Comparison of ENCODE assay signal across 9 cellular contexts in the genomic region with DNA sequence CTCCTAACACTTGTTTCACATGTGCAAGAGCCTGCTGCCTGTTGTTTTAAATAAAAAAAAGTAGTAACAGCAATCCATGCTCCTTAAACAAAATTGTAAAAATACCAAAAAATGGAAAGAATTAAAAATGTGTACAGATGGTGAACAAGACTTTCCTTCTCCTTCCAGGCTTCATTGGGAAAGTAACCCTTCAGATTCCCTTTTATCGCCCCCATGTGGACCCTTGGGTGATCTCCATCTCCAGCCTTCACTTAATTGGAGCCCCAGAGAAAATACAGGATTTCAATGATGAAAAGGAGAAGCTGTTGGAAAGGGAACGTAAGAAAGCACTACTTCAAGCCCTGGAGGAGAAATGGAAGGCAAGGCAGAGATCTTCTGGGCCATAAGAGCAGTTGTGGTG. TPM values are rescaled to one million over a fixed set of nuclear protein-coding genes. Genes with fewer than 3 reads are reported as not detected.
DNase-seq lines count a peak whose midpoint lies in the region; ATAC-seq, FAIRE-seq and TF ChIP-seq lines count a peak whose summit lies in the region.
"Had no signal": no experiment of that assay in that cellular context is flagged by ENCODE, and none has a peak within 500 bp of the region (broad histone marks: within the 10 kb centered on the region; RNA-seq: fewer than 3 reads in every experiment).

No MANE protein-coding gene starts in this region.

- no peaks in the 10 kb centered on the region for H3K79me2 ChIP-seq in OCI-LY7 (ENCODE audit: insufficient read depth, low read depth, low read length)

- H3K36me3 Mint-ChIP-seq in type B pancreatic cell, result peaks cover 25% of the 10 kb centered on the region

- no peak overlapping the region for H3K27ac Mint-ChIP-seq in type B pancreatic cell

- no peak for TF ChIP-seq POLR2A in esophagus muscularis mucosa (IDR thresholded peaks at IDR 0.05; ENCODE audit: low read depth)

- no peak for TF ChIP-seq EP300 in esophagus muscularis mucosa (IDR thresholded peaks at IDR 0.05)

- intact Hi-C loops in heart right ventricle (cut with DNase I) (no loop called here), left ventricle myocardium superior (cut with micrococcal nuclease) (no loop called here), OCI-LY7 (cut with micrococcal nuclease; ENCODE audit: unreplicated experiment) (no loop called here), esophagus muscularis mucosa (cut with DNase I) (no loop called here)

- H3K4me3 ChIP-seq in heart right ventricle, result no peak overlapping the region
- H3K4me3 ChIP-seq in OCI-LY7 (ENCODE audit: low read depth, low read length, poor library complexity, severe bottlenecking), result no peak overlapping the region
- H3K4me3 ChIP-seq in epithelial cell of proximal tubule (ENCODE audit: low read depth, low read length), result no peak overlapping the region
- H3K4me3 ChIP-seq in esophagus muscularis mucosa, result no peak overlapping the region

- CTCF ChIA-PET in OCI-LY7 (lab: Charles Lee; ENCODE audit: unreplicated experiment), result no interaction called here

- TF ChIP-seq CTCF in heart right ventricle (IDR thresholded peaks at IDR 0.05) (peak in 7 of 9 donors; percentile 22 to 50 (median 37)), OCI-LY7 (conservative IDR thresholded peaks at IDR 0.05; ENCODE audit: low read length) (peak; percentile 82), epithelial cell of proximal tubule (conservative IDR thresholded peaks at IDR 0.05; ENCODE audit: low read depth, low read length) (peak; percentile 57), type B pancreatic cell (conservative IDR thresholded peaks at IDR 0.05) (peak; percentile 60), esophagus muscularis mucosa (IDR thresholded peaks at IDR 0.05) (peak in 1 of 3 experiments; percentile 30)

- H3K36me3 ChIP-seq in heart right ventricle (peaks cover 0 to 98% (median 35%) of the 10 kb centered on the region in 9 donors), OCI-LY7 (ENCODE audit: insufficient read depth, low read length) (peaks cover 38% of the 10 kb centered on the region), esophagus muscularis mucosa (peaks cover 38 to 91% (median 69%) of the 10 kb centered on the region in 4 donors)

- no TSS peak for BruUV-seq in OCI-LY7 (replicated peaks; lab: Mats Ljungman, UMichigan)

- FAIRE-seq in HTR-8/SVneo (lab: Jason Lieb, UNC), result no peak

- H3K9me3 Mint-ChIP-seq in type B pancreatic cell, result no peaks in the 10 kb centered on the region

- WGBS in heart right ventricle, 2 donors, result 72 to 74% methylated on average over 2 of the region's 2 CpGs
- WGBS in esophagus muscularis mucosa, result 67% methylated on average over 2 of the region's 2 CpGs

- ATAC-seq in heart right ventricle (no peak), left ventricle myocardium superior (no peak), GM19467 (IDR thresholded peaks at IDR 0.05; ENCODE audit: unreplicated experiment) (no peak)

- H3K4me1 ChIP-seq in heart right ventricle, result no peaks in the 10 kb centered on the region
- H3K4me1 ChIP-seq in OCI-LY7 (ENCODE audit: insufficient read depth, low read length, poor library complexity, severe bottlenecking), result no peaks in the 10 kb centered on the region
- H3K4me1 ChIP-seq in esophagus muscularis mucosa, result no peaks in the 10 kb centered on the region

- DNase-seq in heart right ventricle (no peak), left ventricle myocardium superior (no peak), OCI-LY7 (ENCODE audit: low spot score) (peak; percentile 4), epithelial cell of proximal tubule (ENCODE audit: low read depth) (no peak), type B pancreatic cell (ENCODE audit: extremely low spot score, unreplicated experiment) (no peak), esophagus muscularis mucosa (ENCODE audit: extremely low spot score) (no peak), HTR-8/SVneo (ENCODE audit: insufficient read length, low spot score) (no peak)
- DNase-seq: activated gamma-delta T cell treated with Interleukin-2 at 50 U/mL for 16 hours had no signal

- no peaks in the 10 kb centered on the region for H3K27me3 Mint-ChIP-seq in type B pancreatic cell

- no peak overlapping the region for H2AFZ ChIP-seq in OCI-LY7 (ENCODE audit: low read length)

- POLR2A ChIA-PET in OCI-LY7 (lab: Charles Lee), result interaction anchor here (1.5 kb wide), 1 partner anchor 9 kb away, joined by 6 read pairs; no protein-coding TSS in a partner anchor

- H4K20me1 ChIP-seq in OCI-LY7 (ENCODE audit: insufficient read depth, low read length), result no peaks in the 10 kb centered on the region

- peaks cover 20% of the 10 kb centered on the region for H3K4me1 Mint-ChIP-seq in type B pancreatic cell (ENCODE audit: unreplicated experiment)

- no peak overlapping the region for H3K27ac ChIP-seq in heart right ventricle
- no peak overlapping the region for H3K27ac ChIP-seq in OCI-LY7 (ENCODE audit: low read depth, low read length, poor library complexity, severe bottlenecking)
- H3K27ac ChIP-seq in esophagus muscularis mucosa (replicated peaks in 1 of 4), result no peak overlapping the region

- no peak overlapping the region for H3K4me3 Mint-ChIP-seq in type B pancreatic cell

- H3K9me3 ChIP-seq in heart right ventricle (no peaks in the 10 kb centered on the region), OCI-LY7 (ENCODE audit: low read length) (no peaks in the 10 kb centered on the region), esophagus muscularis mucosa (no peaks in the 10 kb centered on the region)

- no peak overlapping the region for H3K4me2 ChIP-seq in OCI-LY7 (ENCODE audit: low read length)

- H3K9me2 ChIP-seq in OCI-LY7 (ENCODE audit: insufficient read depth, low read length), result no peaks in the 10 kb centered on the region

- H3K27me3 ChIP-seq in heart right ventricle, result no peaks in the 10 kb centered on the region
- no peaks in the 10 kb centered on the region for H3K27me3 ChIP-seq in esophagus muscularis mucosa

RNA-seq across cellular contexts. Expression of gene VPS13D, which starts 14.2 kb away (rescaled TPM):
- 100 to 1,000 TPM in 2 of 10 donors, 10 to 100 TPM in 8; 59.6 to 161 (median 92.0) TPM for total RNA-seq in heart right ventricle
- polyA plus RNA-seq in heart right ventricle, result 10 to 100 TPM; 36.9 to 48.2 TPM
- 112 TPM for total RNA-seq in left ventricle myocardium superior
- 23.0 and 23.9 TPM in 2 replicates for total RNA-seq in OCI-LY7 (2014; rRNA removed; shearing (Covaris generic))
- 39.2 and 45.3 TPM in 2 replicates for total RNA-seq in OCI-LY7 (2022)
- 12.8 and 13.8 TPM in 2 replicates for total RNA-seq in epithelial cell of proximal tubule
- 43.4 and 49.0 TPM in 2 replicates for total RNA-seq in type B pancreatic cell (ENCODE audit: low replicate concordance)
- total RNA-seq in esophagus muscularis mucosa, result 10 to 100 TPM; 67.8 to 93.3 (median 85.4) TPM
